Comparison of ENCODE assay signal across 9 cellular contexts in the genomic region with DNA sequence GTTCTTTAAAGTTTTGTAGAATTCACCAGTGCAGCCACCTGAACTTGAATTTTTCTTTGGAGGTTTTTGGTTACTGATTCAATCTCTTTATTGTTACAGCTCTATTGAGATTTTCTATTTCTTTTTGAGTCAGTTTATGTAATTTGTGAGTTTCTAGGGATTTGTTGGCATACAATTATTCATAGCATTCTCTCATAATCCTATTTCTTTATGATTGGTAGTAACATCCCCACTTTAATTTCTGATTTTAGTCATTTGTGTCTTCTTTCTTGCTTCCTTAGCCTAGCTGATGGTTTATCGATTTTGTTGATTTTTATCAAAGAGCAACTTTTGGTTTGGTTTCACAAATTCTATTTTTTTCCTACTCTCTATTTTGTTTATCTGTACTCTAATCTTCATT.
"Had no signal": no experiment of that assay in that cellular context is flagged by ENCODE, and none has a peak within 500 bp of the region (broad histone marks: within the 10 kb centered on the region; RNA-seq: fewer than 3 reads in every experiment).

No MANE protein-coding gene starts in this region.

- H3K9ac ChIP-seq: GM23248 had no signal

- H3K9me3 ChIP-seq: HAP-1 had no signal

- H3K27ac Mint-ChIP-seq: HFFc6 had no signal

- DNase-seq: GM23248, GOT3, H7, HFFc6, IMR-90 had no signal

- ATAC-seq: HCT116, K562 had no signal

- H3K4me3 Mint-ChIP-seq: HFFc6 had no signal

- H3K4me3 ChIP-seq: GM23248, HAP-1, K562 had no signal

- H3K4me1 ChIP-seq: HAP-1 had no signal

- H3K27ac ChIP-seq: GM23248, HL-60 had no signal

- H2AFZ ChIP-seq: GM23248 had no signal
